In genomic region chr17:57114085-57114673, GRCh38 we compare ENCODE assay signal across 8 cellular contexts. TPM values are rescaled to one million over a fixed set of nuclear protein-coding genes. Genes with fewer than 3 reads are reported as not detected.
A peak's percentile ranks its signal among the peaks of the same experiment; 100 is the strongest.
DNase-seq lines count a peak whose midpoint lies in the region; ATAC-seq and TF ChIP-seq lines count a peak whose summit lies in the region.

No MANE protein-coding gene starts in this region.

- H3K36me3 ChIP-seq in transverse colon = peaks cover 0 to 58% (median 30%) of the 10 kb centered on the region in 4 donors

- intact Hi-C loops in transverse colon (cut with DNase I; ENCODE audit: low total_unique reads) = loop anchor here (10.0 kb wide), 1 partner anchor 109 kb away; no protein-coding TSS in a partner anchor

- 83% methylated on average over 13 of the region's 13 CpGs; no CpG with 5 or more reads in 1 of the 2 donors for WGBS in transverse colon (ENCODE audit: low coverage in 1 of 2), 2 donors

- H3K4me3 ChIP-seq in GM12864 (ENCODE audit: low read depth, low read length) (no peak overlapping the region), epithelial cell of esophagus (ENCODE audit: low read length) (no peak overlapping the region), transverse colon (no peak overlapping the region)

- H3K9me3 ChIP-seq in transverse colon = no peaks in the 10 kb centered on the region

- ATAC-seq in omental fat pad (ENCODE audit: low FRiP score) (peak; percentile 19), GM21447 (IDR thresholded peaks at IDR 0.05; ENCODE audit: unreplicated experiment) (no peak), GM18505 (IDR thresholded peaks at IDR 0.05; ENCODE audit: unreplicated experiment) (no peak)

- H3K27me3 ChIP-seq in transverse colon = no peaks in the 10 kb centered on the region

- peaks cover 9 to 23% (median 19%) of the 10 kb centered on the region in 4 donors for H3K4me1 ChIP-seq in transverse colon

- in situ Hi-C loops in transverse colon (cut with MboI; ENCODE audit: low pct_ligation_motif_present in 1 of 4, low pct_unique_long_range_greater_than_20kb in 1 of 4, low sequenced_read_pairs in 3 of 4) = loop anchor here in 1 of 4 donors (25.0 kb wide), 1 partner anchor 277 kb away; the partner anchor contains the start of genes C17orf67 and DGKE

- DNase-seq in GM12864 (ENCODE audit: low read depth) (peak; percentile 10), epithelial cell of esophagus (ENCODE audit: low read depth) (peak; percentile 32), omental fat pad (ENCODE audit: low spot score) (peak; percentile 65), transverse colon (peak; percentile 68)
- DNase-seq in activated CD8-positive, alpha-beta memory T cell treated with anti-CD3 and anti-CD28 coated beads for 1 hour (ENCODE audit: extremely low read depth in 1 of 2, low read depth in 1 of 2) = peak; percentile 15 to 50

- TF ChIP-seq EP300 in transverse colon (IDR thresholded peaks at IDR 0.05; ENCODE audit: low read depth) = no peak

- no peak overlapping the region for H3K27ac ChIP-seq in transverse colon

- TF ChIP-seq CTCF in GM12864 (IDR thresholded peaks at IDR 0.05; ENCODE audit: low read depth, low read length, missing control alignments) (peak; percentile 98), LNCAP (IDR thresholded peaks at IDR 0.05) (peak; percentile 93), epithelial cell of esophagus (IDR thresholded peaks at IDR 0.05; ENCODE audit: insufficient read depth, low read depth, low read length, missing control alignments) (peak; percentile 87), omental fat pad (IDR thresholded peaks at IDR 0.05) (peak in 1 of 3 donors; percentile 77), transverse colon (IDR thresholded peaks at IDR 0.05) (peak; percentile 78 to 88 (median 88))

- no peak for TF ChIP-seq POLR2A in transverse colon (IDR thresholded peaks at IDR 0.05)
- TF ChIP-seq POLR2A in GM18505 (IDR thresholded peaks at IDR 0.05; ENCODE audit: borderline replicate concordance, extremely low read depth, insufficient read depth, insufficient read length) = no peak

RNA-seq across cellular contexts. Expression of gene AKAP1, which starts 29.1 kb away (rescaled TPM):
- total RNA-seq in omental fat pad (10 to 100 TPM; 29.4 to 89.0 (median 36.1) TPM), transverse colon (100 to 1,000 TPM; 137 to 193 (median 171) TPM)

Comparison
In these comparisons a context has a peak if more than half of its experiments do, and no peak if none do; other contexts are left out.
1. DNase-seq: peak in every context shown above with its lines; median percentile 68 in transverse colon; 65 in omental fat pad; 32 in activated CD8-positive, alpha-beta memory T cell treated with anti-CD3 and anti-CD28 coated beads for 1 hour; 32 in epithelial cell of esophagus; 10 in GM12864.